Comparison of ENCODE assay signal across 23 cellular contexts in genomic region chr1:233983811-233984210, GRCh38.
"Had no signal": no experiment of that assay in that cellular context is flagged by ENCODE, and none has a peak within 500 bp of the region (broad histone marks: within the 10 kb centered on the region; RNA-seq: fewer than 3 reads in every experiment).

No MANE protein-coding gene starts in this region.

- FAIRE-seq: colon, endothelial cell of umbilical vein had no signal

- H3K36me3 ChIP-seq: esophagus squamous epithelium, gastroesophageal sphincter, heart left ventricle, left lung, lower lobe of right lung had no signal

- H3K4me1 ChIP-seq: esophagus squamous epithelium, gastroesophageal sphincter, heart left ventricle, left lung, lower lobe of right lung had no signal

- H3K4me3 ChIP-seq: coronary artery, dorsolateral prefrontal cortex, esophagus squamous epithelium, gastroesophageal sphincter, heart left ventricle, hepatocyte, left lung, lower lobe of right lung, mucosa of descending colon had no signal

- H2AFZ ChIP-seq: hepatocyte had no signal

- DNase-seq: dermis blood vessel endothelial cell; dorsolateral prefrontal cortex; effector CD4-positive, alpha-beta T cell; effector memory CD4-positive, alpha-beta T cell; esophagus squamous epithelium; foreskin fibroblast; foreskin melanocyte; heart left ventricle; hypothalamus; immature natural killer cell; islet precursor cell; left cardiac atrium; left lung; left ventricle myocardium superior; lower lobe of right lung; mesenchymal stem cell; mucosa of descending colon; naive B cell had no signal

- H3K4me2 ChIP-seq: hepatocyte had no signal

- H3K79me2 ChIP-seq: hepatocyte had no signal

- ATAC-seq: gastroesophageal sphincter, heart left ventricle, left cardiac atrium, left lung, left ventricle myocardium superior, lower lobe of right lung, mucosa of descending colon had no signal

- H3K27ac ChIP-seq: coronary artery, dorsolateral prefrontal cortex, esophagus squamous epithelium, gastroesophageal sphincter, heart left ventricle, hepatocyte, left lung, lower lobe of right lung had no signal

- H3K9me3 ChIP-seq: esophagus squamous epithelium, gastroesophageal sphincter, heart left ventricle, left lung, lower lobe of right lung, mucosa of descending colon had no signal
